ENCODE assay signal across 26 cellular contexts in genomic region chr2:6667326-6667725, GRCh38.
"Had no signal": no experiment of that assay in that cellular context is flagged by ENCODE, and none has a peak within 500 bp of the region (broad histone marks: within the 10 kb centered on the region; RNA-seq: fewer than 3 reads in every experiment).

No MANE protein-coding gene starts in this region.

- DNase-seq: activated CD4-positive, alpha-beta T cell treated with anti-CD3 and anti-CD28 coated beads for 1 hour; activated CD4-positive, alpha-beta T cell treated with anti-CD3 and anti-CD28 coated beads for 4 hours; activated CD4-positive, alpha-beta T cell treated with anti-CD3 and anti-CD28 coated beads, Interleukin-2, amount 10 ng/mL, durations not matched to agents 7 days and 5 days; activated CD4-positive, alpha-beta T cell treated with anti-CD3 and anti-CD28 coated beads, Interleukin-2, amount 50 U/mL, for 4 hours; activated CD8-positive, alpha-beta memory T cell treated with anti-CD3 and anti-CD28 coated beads for 24 hours; activated CD8-positive, alpha-beta T cell treated with anti-CD3 and anti-CD28 coated beads for 36 hours; activated effector memory CD4-positive, alpha-beta T cell treated with Interleukin-2 at 50 U/mL for 16 hours; activated gamma-delta T cell treated with Interleukin-2 at 50 U/mL for 16 hours; activated naive CD4-positive, alpha-beta T cell treated with anti-CD3 and anti-CD28 coated beads, Interleukin-2, amount 50 U/mL, for 16 hours; activated naive CD4-positive, alpha-beta T cell treated with Interleukin-2 at 50 U/mL for 16 hours; activated T-cell treated with anti-CD3 and anti-CD28 coated beads, Interleukin-2, amount 50 U/mL, for 4 hours; amniotic stem cell; anterior cingulate cortex; brain microvascular endothelial cell; dorsolateral prefrontal cortex; effector memory CD4-positive, alpha-beta T cell; endodermal cell; foreskin melanocyte; heart right ventricle; T-helper 2 cell had no signal

- H3K4me3 ChIP-seq: coronary artery, dorsolateral prefrontal cortex, gastroesophageal sphincter, heart right ventricle, hepatocyte had no signal

- ATAC-seq: activated CD8-positive, alpha-beta T cell treated with anti-CD3 and anti-CD28 coated beads for 36 hours; activated T-cell treated with anti-CD3 and anti-CD28 coated beads, Interleukin-2, amount 50 U/mL, for 4 hours; activated T-helper 17 cell treated with anti-CD3 and anti-CD28 coated beads, Interleukin-2, amount 50 U/mL, for 72 hours; esophagus mucosa; gastroesophageal sphincter; heart right ventricle; WTC11 had no signal
